18 cellular contexts compared by ENCODE assay signal in the genomic region with DNA sequence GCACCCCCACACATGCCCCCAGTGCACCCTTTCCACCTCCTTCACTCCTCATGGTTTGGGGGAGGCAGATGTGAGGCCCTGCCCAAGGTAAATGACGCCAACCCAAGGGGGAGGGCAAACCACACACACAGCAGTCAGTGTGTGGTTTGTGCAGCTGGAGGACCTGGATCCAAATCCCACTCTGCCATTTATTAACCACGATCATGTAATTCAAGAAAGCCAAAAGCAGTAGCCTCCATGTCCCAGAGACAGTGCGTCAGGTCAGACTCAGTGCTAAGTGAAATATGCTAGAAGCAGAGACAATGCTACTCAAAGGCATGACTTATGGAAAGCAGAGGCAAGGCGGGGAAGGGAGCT. TPM values are rescaled to one million over a fixed set of nuclear protein-coding genes. Genes with fewer than 3 reads are reported as not detected.
DNase-seq lines count a peak whose midpoint lies in the region; ATAC-seq, FAIRE-seq and TF ChIP-seq lines count a peak whose summit lies in the region.
"Had no signal": no experiment of that assay in that cellular context is flagged by ENCODE, and none has a peak within 500 bp of the region (broad histone marks: within the 10 kb centered on the region; RNA-seq: fewer than 3 reads in every experiment).

No MANE protein-coding gene starts in this region.

- H3K4ac ChIP-seq in neuronal stem cell (ENCODE audit: low read length) = no peak overlapping the region

- H2AFZ ChIP-seq in neuronal stem cell (ENCODE audit: low read length) = no peak overlapping the region

- no peaks in the 10 kb centered on the region for H3K9me3 ChIP-seq in neuronal stem cell (replicated peaks in 1 of 2; ENCODE audit: control insufficient read depth in 2 of 2, insufficient read depth in 1 of 2, low read depth in 1 of 2, low read length in 2 of 2)
- H3K9me3 ChIP-seq: BE2C, heart left ventricle, left lung, right lobe of liver had no signal

- H3K14ac ChIP-seq in neuronal stem cell (ENCODE audit: low read length) = peak overlapping the region; percentile 41

- H3K79me1 ChIP-seq in neuronal stem cell (ENCODE audit: low read depth, low read length) = no peaks in the 10 kb centered on the region

- H2BK5ac ChIP-seq in neuronal stem cell (ENCODE audit: low read length) = no peak overlapping the region

- no peak overlapping the region for H3K9ac ChIP-seq in neuronal stem cell (ENCODE audit: low read depth, low read length, poor library complexity)

- no peaks in the 10 kb centered on the region for H3K36me3 ChIP-seq in neuronal stem cell (replicated peaks in 1 of 2; ENCODE audit: control insufficient read depth in 2 of 2, insufficient read depth in 2 of 2, low read length in 2 of 2)
- H3K36me3 ChIP-seq: BE2C, brain microvascular endothelial cell, heart left ventricle, left lung, right lobe of liver had no signal

- H4K8ac ChIP-seq in neuronal stem cell (ENCODE audit: low read depth, low read length) = no peak overlapping the region

- H3K4me1 ChIP-seq in neuronal stem cell (ENCODE audit: control insufficient read depth in 2 of 2, insufficient read depth in 1 of 2, low read depth in 1 of 2, low read length in 2 of 2) = peaks cover 0 to 7% of the 10 kb centered on the region in 2 donors
- H3K4me1 ChIP-seq: BE2C had no signal

- peak overlapping the region; percentile 30 for H2AK5ac ChIP-seq in neuronal stem cell (ENCODE audit: low read depth, low read length)

- H2BK120ac ChIP-seq in neuronal stem cell (ENCODE audit: low read depth, low read length) = no peak overlapping the region

- FAIRE-seq in GM12891 (lab: Jason Lieb, UNC) = no peak

- DNase-seq in NCI-H510A treated with DMSO at 0.1 percent for 48 hours (lab: John Stamatoyannopoulos, UW) = peak; percentile 50
- DNase-seq in NCI-H510A (lab: John Stamatoyannopoulos, UW) = no peak
- DNase-seq in MV-4-11 (lab: John Stamatoyannopoulos, UW) = peak; percentile 17
- DNase-seq in glomerular visceral epithelial cell (ENCODE audit: extremely low spot score) = peak; percentile 97
- no peak for DNase-seq in neuronal stem cell (ENCODE audit: low spot score)
- DNase-seq in amygdala (lab: John Stamatoyannopoulos, UW) = no peak
- DNase-seq in GM12891 (ENCODE audit: insufficient read length, low spot score) = no peak
- DNase-seq: activated gamma-delta T cell; BE2C; brain microvascular endothelial cell; heart left ventricle; Kasumi-1; left lung; natural killer cell; NK-92 treated with Interleukin-12 subunit alpha and Interleukin-12 subunit beta, amount 100 ng/mL, for 24 hours; stimulated activated naive CD8-positive, alpha-beta T cell treated with anti-CD3 and anti-CD28 coated beads, Interleukin-15, Interleukin-2, amounts not matched to agents 100 U/mL and 50 U/mL, for 24 hours had no signal

- peak overlapping the region; percentile 14 for H3K23ac ChIP-seq in neuronal stem cell (ENCODE audit: low read depth, low read length, poor library complexity)

- ATAC-seq in HG03354 (IDR thresholded peaks at IDR 0.05; ENCODE audit: poor library complexity, severe bottlenecking, unreplicated experiment) = no peak
- ATAC-seq: heart left ventricle; left lung; natural killer cell; right lobe of liver; stimulated activated naive CD8-positive, alpha-beta T cell treated with anti-CD3 and anti-CD28 coated beads, Interleukin-15, Interleukin-2, amounts not matched to agents 100 U/mL and 50 U/mL, for 24 hours had no signal

- no CpG with 5 or more reads among the region's 4 CpGs for WGBS in neuronal stem cell (ENCODE audit: extremely low coverage in 2 of 2, insufficient read length in 2 of 2, insufficient replicate concordance in 1 of 2), 2 donors

- H3K4me3 ChIP-seq in neuronal stem cell (ENCODE audit: low read length in 2 of 2) = no peak overlapping the region
- H3K4me3 ChIP-seq: heart left ventricle, left lung, right lobe of liver had no signal

- no peak overlapping the region for H3K27ac ChIP-seq in neuronal stem cell (replicated peaks; ENCODE audit: low read length)
- H3K27ac ChIP-seq: brain microvascular endothelial cell, heart left ventricle, left lung, right lobe of liver had no signal

- no peak overlapping the region for H2BK15ac ChIP-seq in neuronal stem cell (ENCODE audit: low read length)

- no peak overlapping the region for H4K91ac ChIP-seq in neuronal stem cell (ENCODE audit: low read depth, low read length, poor library complexity)

- H3K18ac ChIP-seq in neuronal stem cell (ENCODE audit: low read length) = no peak overlapping the region

- no peak for TF ChIP-seq POLR2A in GM12891 (IDR thresholded peaks at IDR 0.05; ENCODE audit: low read depth, low read length)

- H3K4me2 ChIP-seq in neuronal stem cell (ENCODE audit: insufficient read depth, low read length, poor library complexity, severe bottlenecking) = no peak overlapping the region

- H2BK12ac ChIP-seq in neuronal stem cell (ENCODE audit: low read length) = peak overlapping the region; percentile 26

- peaks cover 0 to 5% (median 0%) of the 10 kb centered on the region in 3 experiments for H3K27me3 ChIP-seq in neuronal stem cell (ENCODE audit: control insufficient read depth in 3 of 3, insufficient read depth in 3 of 3, low read depth in 1 of 3, low read length in 3 of 3)
- H3K27me3 ChIP-seq: BE2C, brain microvascular endothelial cell, heart left ventricle, left lung, right lobe of liver had no signal

TF ChIP-seq in GM12891, 5 proteins besides CTCF, POLR2A, EP300 and RAD21:
- no peak for TF ChIP-seq PAX5 (IDR thresholded peaks at IDR 0.05; ENCODE audit: insufficient read depth, low read length, severe bottlenecking)
- TF ChIP-seq SPI1 (IDR thresholded peaks at IDR 0.05; ENCODE audit: low read depth, low read length) = no peak
- TF ChIP-seq POLR2AphosphoS5 (IDR thresholded peaks at IDR 0.05; ENCODE audit: low read depth, low read length) = no peak
- no peak for TF ChIP-seq TAF1 (IDR thresholded peaks at IDR 0.05; ENCODE audit: low read depth, low read length)
- no peak for TF ChIP-seq POU2F2 (IDR thresholded peaks at IDR 0.05; ENCODE audit: low read depth, low read length)

RNA-seq across cellular contexts. Expression of a gene that starts 13.6 kb away (rescaled TPM):
- 0.89 TPM for polyA plus RNA-seq in neuronal stem cell (2013, experiment 1 of 2)
- polyA plus RNA-seq in neuronal stem cell (2013, experiment 2 of 2) = 0.71 TPM
- polyA plus RNA-seq in GM12891 (2012; ENCODE audit: low read depth, missing spikeins) = 1.6 TPM

Comparison
In these comparisons a context has a peak if more than half of its experiments do, and no peak if none do; other contexts are left out.
1. DNase-seq: peak in NCI-H510A treated with DMSO at 0.1 percent for 48 hours (single experiment), MV-4-11 (single experiment) and glomerular visceral epithelial cell (single experiment); none in NCI-H510A (single experiment), neuronal stem cell (single experiment), amygdala (0 of 56) and GM12891 (single experiment).